10 cellular contexts compared by ENCODE assay signal in genomic region chr1:183593356-183593755, GRCh38. TPM values are rescaled to one million over a fixed set of nuclear protein-coding genes. Genes with fewer than 3 reads are reported as not detected.
DNase-seq lines count a peak whose midpoint lies in the region; ATAC-seq, FAIRE-seq and TF ChIP-seq lines count a peak whose summit lies in the region.
"Had no signal": no experiment of that assay in that cellular context is flagged by ENCODE, and none has a peak within 500 bp of the region (broad histone marks: within the 10 kb centered on the region; RNA-seq: fewer than 3 reads in every experiment).

No MANE protein-coding gene starts in this region.

- H3K4me1 Mint-ChIP-seq in CD14-positive monocyte: peaks cover 75% of the 10 kb centered on the region
- peaks cover 52% of the 10 kb centered on the region for H3K4me1 Mint-ChIP-seq in dendritic cell treated with granulocyte-macrophage colony-stimulating factor and Interleukin-4, amounts not matched to agents 40 ng/mL and 50 ng/mL, for 4 days (ENCODE audit: low read depth)

- H3K27ac Mint-ChIP-seq in CD14-positive monocyte: peak overlapping the region; percentile 97 to 100 (median 98)
- H3K27ac Mint-ChIP-seq in dendritic cell treated with granulocyte-macrophage colony-stimulating factor and Interleukin-4, amounts not matched to agents 40 ng/mL and 50 ng/mL, for 4 days: peak overlapping the region; percentile 95

- intact Hi-C loops in CD14-positive monocyte (cut with micrococcal nuclease): no loop called here
- intact Hi-C loops in dendritic cell treated with granulocyte-macrophage colony-stimulating factor and Interleukin-4, amounts not matched to agents 40 ng/mL and 50 ng/mL, for 4 days (cut with micrococcal nuclease): loop anchor here (1.0 kb wide), 1 partner anchor 11 kb away; no protein-coding TSS in a partner anchor

- peak; percentile 36 for ATAC-seq in GM19463 (IDR thresholded peaks at IDR 0.05; ENCODE audit: unreplicated experiment)
- peak; percentile 52 for ATAC-seq in HG03378 (IDR thresholded peaks at IDR 0.05; ENCODE audit: unreplicated experiment)

- DNase-seq in CD14-positive monocyte (ENCODE audit: low spot score): peak; percentile 83
- DNase-seq in NK-92 treated with Interleukin-12 subunit alpha and Interleukin-12 subunit beta, amount 100 ng/mL, for 24 hours (lab: John Stamatoyannopoulos, UW): no peak
- DNase-seq in amniotic stem cell (lab: John Stamatoyannopoulos, UW): no peak
- no peak for DNase-seq in COLO829 (ENCODE audit: low spot score)
- DNase-seq in D721Med (ENCODE audit: insufficient read length, low spot score): no peak
- DNase-seq: NCI-H526 had no signal

- TF ChIP-seq CTCF in CD14-positive monocyte (IDR thresholded peaks at IDR 0.05): no peak
- no peak for TF ChIP-seq CTCF in D721Med (IDR thresholded peaks at IDR 0.05; ENCODE audit: insufficient read depth, missing control alignments)

- peak overlapping the region; percentile 60 to 80 for H3K4me3 Mint-ChIP-seq in CD14-positive monocyte
- peak overlapping the region; percentile 57 for H3K4me3 Mint-ChIP-seq in dendritic cell treated with granulocyte-macrophage colony-stimulating factor and Interleukin-4, amounts not matched to agents 40 ng/mL and 50 ng/mL, for 4 days

- no peak for FAIRE-seq in D721Med (lab: Jason Lieb, UNC)
- FAIRE-seq: islet of Langerhans had no signal

- peaks cover 0 to 7% (median 0%) of the 10 kb centered on the region in 7 donors for H3K9me3 Mint-ChIP-seq in CD14-positive monocyte
- H3K9me3 Mint-ChIP-seq in dendritic cell treated with granulocyte-macrophage colony-stimulating factor and Interleukin-4, amounts not matched to agents 40 ng/mL and 50 ng/mL, for 4 days: no peaks in the 10 kb centered on the region

- peaks cover 7 to 21% of the 10 kb centered on the region in 2 donors for H3K36me3 Mint-ChIP-seq in CD14-positive monocyte
- H3K36me3 Mint-ChIP-seq in dendritic cell treated with granulocyte-macrophage colony-stimulating factor and Interleukin-4, amounts not matched to agents 40 ng/mL and 50 ng/mL, for 4 days (ENCODE audit: low read depth): peaks cover 20% of the 10 kb centered on the region

- H3K27me3 Mint-ChIP-seq in CD14-positive monocyte (ENCODE audit: low read depth in 3 of 3): peaks cover 0 to 4% (median 0%) of the 10 kb centered on the region in 3 donors
- no peaks in the 10 kb centered on the region for H3K27me3 Mint-ChIP-seq in dendritic cell treated with granulocyte-macrophage colony-stimulating factor and Interleukin-4, amounts not matched to agents 40 ng/mL and 50 ng/mL, for 4 days

RNA-seq across cellular contexts. Expression of gene NCF2, which starts 3.1 kb away (rescaled TPM):
- 100 to 1,000 TPM; 557 to 697 TPM for polyA plus RNA-seq in CD14-positive monocyte

RNA-seq across cellular contexts. Expression of gene ARPC5, which starts 42.2 kb away (rescaled TPM):
- 1,000 to 10,000 TPM; 1,064 to 1,089 TPM for polyA plus RNA-seq in CD14-positive monocyte

RNA-seq across cellular contexts. Expression of gene APOBEC4, which starts 59.8 kb away (rescaled TPM):
- polyA plus RNA-seq in CD14-positive monocyte: not detected
